Comparison of ENCODE assay signal across 19 cellular contexts in the genomic region with DNA sequence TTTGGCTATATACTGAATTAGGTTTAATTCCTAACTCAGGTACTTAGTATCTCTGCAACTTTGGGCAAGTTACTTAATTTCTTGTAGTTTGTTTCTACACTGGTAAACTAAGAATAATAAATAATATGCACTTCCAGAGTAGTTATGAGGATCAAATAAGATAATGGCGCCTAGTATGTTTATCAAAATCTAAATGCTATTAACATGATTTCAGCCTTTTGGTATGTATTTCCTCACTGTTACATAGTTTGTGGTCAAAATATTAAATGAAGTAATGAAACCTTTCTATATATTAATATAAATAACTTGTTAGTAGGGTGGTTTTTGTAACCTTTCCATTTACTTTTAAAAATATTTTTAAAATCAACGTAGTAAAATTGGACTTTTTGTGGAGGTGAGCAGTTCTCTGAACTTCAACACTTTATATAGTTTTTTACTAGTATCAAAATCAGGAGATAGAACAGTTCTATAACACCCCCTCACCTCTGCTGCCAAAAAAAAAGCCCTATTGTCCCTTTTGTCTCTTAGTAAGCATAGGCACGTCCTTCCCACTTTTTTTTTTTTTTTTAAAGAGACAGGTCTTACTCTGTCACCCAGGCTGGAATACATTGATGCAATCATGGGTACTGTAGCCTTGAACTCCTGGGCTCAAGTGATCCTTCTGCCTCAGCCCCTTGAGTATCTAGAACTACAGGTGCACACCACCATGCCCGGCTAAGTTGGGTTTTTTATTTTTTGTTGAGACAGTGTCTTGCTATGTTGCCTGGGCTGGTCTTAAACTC. TPM values are rescaled to one million over a fixed set of nuclear protein-coding genes. Genes with fewer than 3 reads are reported as not detected.
DNase-seq lines count a peak whose midpoint lies in the region; ATAC-seq, FAIRE-seq and TF ChIP-seq lines count a peak whose summit lies in the region.
"Had no signal": no experiment of that assay in that cellular context is flagged by ENCODE, and none has a peak within 500 bp of the region (broad histone marks: within the 10 kb centered on the region; RNA-seq: fewer than 3 reads in every experiment).

No MANE protein-coding gene starts in this region.

- H2AFZ ChIP-seq in mammary epithelial cell (ENCODE audit: low read depth, low read length), result no peak overlapping the region

- H3K4me2 ChIP-seq in mammary epithelial cell (ENCODE audit: insufficient read depth, low read depth, low read length), result peak overlapping the region; percentile 48

- peaks cover 34% of the 10 kb centered on the region for H3K4me1 ChIP-seq in mammary epithelial cell (ENCODE audit: insufficient read depth, low read length)
- H3K4me1 ChIP-seq: HAP-1, SJSA1 had no signal

- dilution Hi-C loops in mammary epithelial cell (cut with HindIII; ENCODE audit: low sequenced_read_pairs), result no loop called here

- no peaks in the 10 kb centered on the region for H3K9me3 ChIP-seq in mammary epithelial cell (replicated peaks; ENCODE audit: insufficient read depth, low read length)
- H3K9me3 ChIP-seq: HAP-1, SJSA1 had no signal

- ATAC-seq in HG03139 (IDR thresholded peaks at IDR 0.05; ENCODE audit: unreplicated experiment) (no peak), GM18502 (IDR thresholded peaks at IDR 0.05; ENCODE audit: poor library complexity, unreplicated experiment) (no peak)

- POLR2A ChIA-PET in MCF 10A (lab: Yijun Ruan, JAX), result no interaction called here

- H3K27ac Mint-ChIP-seq in MCF 10A (ENCODE audit: low read depth, unreplicated experiment) (no peak overlapping the region), chondrocyte (ENCODE audit: unreplicated experiment) (peak overlapping the region; percentile 39)

- H3K79me2 ChIP-seq in mammary epithelial cell (ENCODE audit: insufficient read depth, low read length), result peaks cover 39% of the 10 kb centered on the region

- peak; percentile 19 for FAIRE-seq in frontal cortex (lab: Jason Lieb, UNC)
- FAIRE-seq: G401.6 had no signal

- peaks cover 13% of the 10 kb centered on the region for H3K4me1 Mint-ChIP-seq in MCF 10A (ENCODE audit: insufficient read depth, unreplicated experiment)
- H3K4me1 Mint-ChIP-seq in chondrocyte (ENCODE audit: low read depth), result peaks cover 41% of the 10 kb centered on the region

- no peaks in the 10 kb centered on the region for H3K27me3 Mint-ChIP-seq in MCF 10A (ENCODE audit: insufficient read depth, unreplicated experiment)
- H3K27me3 Mint-ChIP-seq in chondrocyte (ENCODE audit: low read depth), result no peaks in the 10 kb centered on the region

- H3K4me3 ChIP-seq in mammary epithelial cell (replicated peaks in 1 of 3; ENCODE audit: insufficient read depth in 1 of 3, low read depth in 2 of 3, low read length in 3 of 3), result no peak overlapping the region
- H3K4me3 ChIP-seq: HAP-1, SJSA1 had no signal

- CTCF ChIA-PET in mammary epithelial cell (lab: Charles Lee; ENCODE audit: low non-redundant PET), result no interaction called here
- CTCF ChIA-PET in MCF 10A (lab: Yijun Ruan, JAX), result no interaction called here

- peak overlapping the region; percentile 62 for H3K27ac ChIP-seq in mammary epithelial cell (ENCODE audit: insufficient read depth, low read depth, low read length)
- H3K27ac ChIP-seq: 22Rv1, C4-2B, SJSA1 had no signal

- no peaks in the 10 kb centered on the region for H4K20me1 ChIP-seq in mammary epithelial cell (ENCODE audit: insufficient read depth, low read length)

- DNase-seq in mammary epithelial cell, result peak; percentile 26
- DNase-seq in MCF 10A (ENCODE audit: unreplicated experiment), result no peak
- no peak for DNase-seq in chondrocyte (ENCODE audit: low spot score)
- DNase-seq in frontal cortex (ENCODE audit: low spot score in 2 of 2), result no peak
- DNase-seq in GM19238 (ENCODE audit: insufficient read length, low spot score), result no peak
- DNase-seq in NCI-H446 treated with DMSO at 0.1 percent for 48 hours (lab: John Stamatoyannopoulos, UW), result no peak
- DNase-seq: AML-193, DMS79, NCI-H1105 treated with DMSO at 0.1 percent for 48 hours, NCI-H1694, NCI-H2227 treated with DMSO at 0.1 percent for 48 hours, NCI-H524 treated with DMSO at 0.1 percent for 48 hours had no signal

- WGBS in mammary epithelial cell (ENCODE audit: low coverage, missing lambda C conversion rate), result 28% methylated on average over 4 of the region's 4 CpGs

- H3K27me3 ChIP-seq in mammary epithelial cell (ENCODE audit: insufficient read depth, low read length), result no peaks in the 10 kb centered on the region
- H3K27me3 ChIP-seq: SJSA1 had no signal

- H3K36me3 Mint-ChIP-seq in MCF 10A (ENCODE audit: insufficient read depth, unreplicated experiment) (peaks cover 32% of the 10 kb centered on the region), chondrocyte (ENCODE audit: low read depth) (peaks cover 6% of the 10 kb centered on the region)

- TF ChIP-seq CTCF in mammary epithelial cell (conservative IDR thresholded peaks at IDR 0.05 in 1 of 2, IDR thresholded peaks at IDR 0.05 in 1 of 2; ENCODE audit: extremely low read depth in 1 of 2, insufficient read depth in 1 of 2, low read depth in 1 of 2, low read length in 2 of 2), result no peak
- no peak for TF ChIP-seq CTCF in MCF 10A (IDR thresholded peaks at IDR 0.05; ENCODE audit: unreplicated experiment)
- TF ChIP-seq CTCF in chondrocyte (IDR thresholded peaks at IDR 0.05), result no peak

- BruUV-seq in mammary epithelial cell (replicated peaks; lab: Mats Ljungman, UMichigan) (no TSS peak), MCF 10A (replicated peaks; lab: Mats Ljungman, UMichigan) (no TSS peak)

- H3K9me3 Mint-ChIP-seq in MCF 10A (ENCODE audit: unreplicated experiment) (no peaks in the 10 kb centered on the region), chondrocyte (ENCODE audit: low read depth) (no peaks in the 10 kb centered on the region)

- intact Hi-C loops in mammary epithelial cell (cut with micrococcal nuclease) (no loop called here), MCF 10A (cut with micrococcal nuclease) (no loop called here)

- H3K36me3 ChIP-seq in mammary epithelial cell (ENCODE audit: insufficient read depth, low read length), result peaks cover 13% of the 10 kb centered on the region

- in situ Hi-C loops in mammary epithelial cell (cut with MboI; ENCODE audit: low sequenced_read_pairs in 2 of 2), result no loop called here

- H3K9ac ChIP-seq in mammary epithelial cell (ENCODE audit: insufficient read depth, low read length), result no peak overlapping the region

- H3K4me3 Mint-ChIP-seq in MCF 10A (ENCODE audit: unreplicated experiment) (no peak overlapping the region), chondrocyte (ENCODE audit: unreplicated experiment) (no peak overlapping the region)

RNA-seq across cellular contexts. Expression of gene RAB3GAP1, which starts 44.8 kb away (rescaled TPM):
- total RNA-seq in mammary epithelial cell (100 to 1,000 TPM in 1 of 2 donors, 10 to 100 TPM in 1; 74.9 to 116 TPM), MCF 10A (2022) (63.4 and 70.1 TPM in 2 replicates), chondrocyte (47.2 to 50.4 TPM (median 48.7 TPM) in 3 replicates), frontal cortex (61.1 TPM)
- polyA plus RNA-seq in mammary epithelial cell, result 21.1 TPM
- polyA minus RNA-seq in mammary epithelial cell, result 42.4 TPM

RNA-seq across cellular contexts. Expression of gene MAP3K19, which starts 49.6 kb away (rescaled TPM):
- total RNA-seq in mammary epithelial cell (not detected), MCF 10A (2022) (not detected in 2 replicates), chondrocyte (not detected in 3 replicates), frontal cortex (0.41 TPM)
- not detected for polyA plus RNA-seq in mammary epithelial cell
- polyA minus RNA-seq in mammary epithelial cell, result not detected
